16 cellular contexts compared by ENCODE assay signal in genomic region chr3:160049570-160049969, GRCh38.
DNase-seq lines count a peak whose midpoint lies in the region; TF ChIP-seq lines count a peak whose summit lies in the region.
"Had no signal": no experiment of that assay in that cellular context is flagged by ENCODE, and none has a peak within 500 bp of the region (broad histone marks: within the 10 kb centered on the region; RNA-seq: fewer than 3 reads in every experiment).

No MANE protein-coding gene starts in this region.

- peak overlapping the region; percentile 77 for H3K27ac Mint-ChIP-seq in progenitor cell of endocrine pancreas
- no peak overlapping the region for H3K27ac Mint-ChIP-seq in MCF 10A (ENCODE audit: low read depth, unreplicated experiment)

- H3K4me1 Mint-ChIP-seq in progenitor cell of endocrine pancreas (ENCODE audit: low read depth) (peaks cover 2% of the 10 kb centered on the region), MCF 10A (ENCODE audit: insufficient read depth, unreplicated experiment) (peaks cover 12% of the 10 kb centered on the region)

- H3K36me3 ChIP-seq in BE2C, result no peaks in the 10 kb centered on the region

- BruUV-seq in MCF 10A (replicated peaks; lab: Mats Ljungman, UMichigan), result no TSS peak

- intact Hi-C loops in MCF 10A (cut with micrococcal nuclease), result no loop called here

- H3K4me1 ChIP-seq in BE2C, result peaks cover 9% of the 10 kb centered on the region

- no peaks in the 10 kb centered on the region for H3K9me3 ChIP-seq in BE2C

- POLR2A ChIA-PET in MCF 10A (lab: Yijun Ruan, JAX), result no interaction called here

- H3K4me3 Mint-ChIP-seq in progenitor cell of endocrine pancreas (ENCODE audit: low read depth) (no peak overlapping the region), MCF 10A (ENCODE audit: unreplicated experiment) (no peak overlapping the region)
- H3K4me3 Mint-ChIP-seq: CD14-positive monocyte had no signal

- H3K36me3 Mint-ChIP-seq in progenitor cell of endocrine pancreas (ENCODE audit: insufficient read depth) (no peaks in the 10 kb centered on the region), MCF 10A (ENCODE audit: insufficient read depth, unreplicated experiment) (no peaks in the 10 kb centered on the region)
- H3K36me3 Mint-ChIP-seq: CD14-positive monocyte had no signal

- no peaks in the 10 kb centered on the region for H3K9me3 Mint-ChIP-seq in progenitor cell of endocrine pancreas (ENCODE audit: low read depth)
- no peaks in the 10 kb centered on the region for H3K9me3 Mint-ChIP-seq in MCF 10A (ENCODE audit: unreplicated experiment)
- H3K9me3 Mint-ChIP-seq: CD14-positive monocyte had no signal

- peaks cover 2% of the 10 kb centered on the region for H3K27me3 Mint-ChIP-seq in progenitor cell of endocrine pancreas
- no peaks in the 10 kb centered on the region for H3K27me3 Mint-ChIP-seq in MCF 10A (ENCODE audit: insufficient read depth, unreplicated experiment)

- TF ChIP-seq CTCF in BE2C (IDR thresholded peaks at IDR 0.05; ENCODE audit: low read depth, low read length) (no peak), LNCaP clone FGC (IDR thresholded peaks at IDR 0.05; ENCODE audit: control insufficient read depth, extremely low read depth, insufficient read depth) (no peak), progenitor cell of endocrine pancreas (IDR thresholded peaks at IDR 0.05; ENCODE audit: unreplicated experiment) (no peak), MCF 10A (IDR thresholded peaks at IDR 0.05; ENCODE audit: unreplicated experiment) (no peak)

- CTCF ChIA-PET in MCF 10A (lab: Yijun Ruan, JAX), result interaction anchor here (0.6 to 4.9 kb wide), 3 partner anchors 17 to 294 kb away, joined by 3 to 27 read pairs (median 3); no protein-coding TSS in a partner anchor

- DNase-seq in BE2C (peak; percentile 75), LNCaP clone FGC (ENCODE audit: low read depth) (peak; percentile 56), amniotic epithelial cell (ENCODE audit: low read depth) (peak; percentile 40), progenitor cell of endocrine pancreas (ENCODE audit: low spot score, unreplicated experiment) (no peak), SKM-1 treated with dmso at 0.1 percent for 144 hours (lab: John Stamatoyannopoulos, UW; ENCODE audit: unreplicated experiment) (no peak), MCF 10A (ENCODE audit: unreplicated experiment) (no peak)
- DNase-seq in stimulated activated CD4-positive, alpha-beta T cell treated with anti-CD3 and anti-CD28 coated beads, Interleukin-4, amount 100 ng/mL, for 1 hour, result no peak
- DNase-seq: DMS79, Kasumi-1, NCI-H1105, NCI-H1930, NCI-H2171, NCI-H526, OCI-M1, SIG-M5 had no signal

- no peak overlapping the region for H3K4me3 ChIP-seq in BE2C (ENCODE audit: low read depth, low read length)
- peak overlapping the region; percentile 1; the same call in 1 of the 2 replicates for H3K4me3 ChIP-seq in LNCaP clone FGC (ENCODE audit: low read depth, low read length)

- H3K27me3 ChIP-seq in BE2C, result no peaks in the 10 kb centered on the region

Comparison
In these comparisons a context has a peak if more than half of its experiments do, and no peak if none do; other contexts are left out.
1. DNase-seq: peak in BE2C (single experiment), LNCaP clone FGC (single experiment) and amniotic epithelial cell (single experiment); none in progenitor cell of endocrine pancreas (single experiment), SKM-1 treated with dmso at 0.1 percent for 144 hours (single experiment), MCF 10A (single experiment) and stimulated activated CD4-positive, alpha-beta T cell treated with anti-CD3 and anti-CD28 coated beads, Interleukin-4, amount 100 ng/mL, for 1 hour (single experiment).